In genomic region chr10:60731134-60731883, GRCh38 we compare ENCODE assay signal across 9 cellular contexts. TPM values are rescaled to one million over a fixed set of nuclear protein-coding genes. Genes with fewer than 3 reads are reported as not detected.
DNase-seq lines count a peak whose midpoint lies in the region; ATAC-seq, FAIRE-seq and TF ChIP-seq lines count a peak whose summit lies in the region.
"Had no signal": no experiment of that assay in that cellular context is flagged by ENCODE, and none has a peak within 500 bp of the region (broad histone marks: within the 10 kb centered on the region; RNA-seq: fewer than 3 reads in every experiment).

No MANE protein-coding gene starts in this region.

- peaks cover 11 to 24% of the 10 kb centered on the region in 2 donors for H3K4me1 Mint-ChIP-seq in stimulated activated naive B cell treated with anti-CD40 and anti-IgM and Interleukin-4, amounts not matched to agents 10 μg/mL and 1 μg/mL and 100 μg/mL, for 72 hours

- peak; percentile 85 for ATAC-seq in GM21515 (IDR thresholded peaks at IDR 0.05; ENCODE audit: unreplicated experiment)
- peak; percentile 66 to 70 for ATAC-seq in stimulated activated naive B cell treated with anti-CD40 and anti-IgM and Interleukin-4, amounts not matched to agents 10 μg/mL and 1 μg/mL and 100 μg/mL, for 72 hours (replicated peaks)

- DNase-seq in GM12864 (ENCODE audit: low read depth) (peak; percentile 15), HT-29 (ENCODE audit: low spot score) (peak; percentile 35), bronchial epithelial cell (ENCODE audit: low read depth) (peak; percentile 40), SKM-1 (lab: John Stamatoyannopoulos, UW; ENCODE audit: unreplicated experiment) (no peak), DMS53 (lab: John Stamatoyannopoulos, UW) (no peak), H54 (ENCODE audit: insufficient read length, low spot score) (no peak)
- DNase-seq in stimulated activated naive B cell treated with anti-CD40 and anti-IgM and Interleukin-4, amounts not matched to agents 10 μg/mL and 1 μg/mL and 100 μg/mL, for 72 hours: no peak

- no peak for TF ChIP-seq CTCF in GM12864 (IDR thresholded peaks at IDR 0.05; ENCODE audit: low read depth, low read length, missing control alignments)
- no peak for TF ChIP-seq CTCF in bronchial epithelial cell (IDR thresholded peaks at IDR 0.05; ENCODE audit: insufficient read depth, low read length, severe bottlenecking)

- no peaks in the 10 kb centered on the region for H3K36me3 Mint-ChIP-seq in stimulated activated naive B cell treated with anti-CD40 and anti-IgM and Interleukin-4, amounts not matched to agents 10 μg/mL and 1 μg/mL and 100 μg/mL, for 72 hours

- no peaks in the 10 kb centered on the region for H3K27me3 Mint-ChIP-seq in stimulated activated naive B cell treated with anti-CD40 and anti-IgM and Interleukin-4, amounts not matched to agents 10 μg/mL and 1 μg/mL and 100 μg/mL, for 72 hours

- H3K36me3 ChIP-seq in bronchial epithelial cell (ENCODE audit: control insufficient read depth, insufficient read depth, low read length): no peaks in the 10 kb centered on the region

- FAIRE-seq in bronchial epithelial cell (lab: Jason Lieb, UNC): no peak
- FAIRE-seq in H54 (lab: Jason Lieb, UNC): no peak
- FAIRE-seq: colon had no signal

- no peaks in the 10 kb centered on the region for H3K9me3 Mint-ChIP-seq in stimulated activated naive B cell treated with anti-CD40 and anti-IgM and Interleukin-4, amounts not matched to agents 10 μg/mL and 1 μg/mL and 100 μg/mL, for 72 hours

- peak overlapping the region; percentile 83 to 84 for H3K4me3 Mint-ChIP-seq in stimulated activated naive B cell treated with anti-CD40 and anti-IgM and Interleukin-4, amounts not matched to agents 10 μg/mL and 1 μg/mL and 100 μg/mL, for 72 hours

- TF ChIP-seq POLR2A in H54 (IDR thresholded peaks at IDR 0.05; ENCODE audit: low read depth, low read length): no peak

- no peak overlapping the region; the same call in 1 of the 2 replicates for H3K4me3 ChIP-seq in GM12864 (ENCODE audit: low read depth, low read length)
- peak overlapping the region; percentile 79 for H3K4me3 ChIP-seq in bronchial epithelial cell (ENCODE audit: low read depth, low read length)

- H3K27me3 ChIP-seq in bronchial epithelial cell (ENCODE audit: control insufficient read depth, insufficient read depth, low read length): no peaks in the 10 kb centered on the region

- H3K27ac Mint-ChIP-seq in stimulated activated naive B cell treated with anti-CD40 and anti-IgM and Interleukin-4, amounts not matched to agents 10 μg/mL and 1 μg/mL and 100 μg/mL, for 72 hours: peak overlapping the region; percentile 44

RNA-seq across cellular contexts. Expression of gene CDK1, which starts 47.0 kb away (rescaled TPM):
- total RNA-seq in HT-29 (2014; rRNA removed; shearing (Covaris generic)): 36.2 and 46.5 TPM in 2 replicates
- 0.64 and 0.79 TPM in 2 replicates for total RNA-seq in bronchial epithelial cell

Comparison
In these comparisons a context has a peak if more than half of its experiments do, and no peak if none do; other contexts are left out.
1. DNase-seq: peak in GM12864 (single experiment), HT-29 (single experiment) and bronchial epithelial cell (single experiment); none in stimulated activated naive B cell treated with anti-CD40 and anti-IgM and Interleukin-4, amounts not matched to agents 10 μg/mL and 1 μg/mL and 100 μg/mL, for 72 hours (single experiment), SKM-1 (single experiment), DMS53 (single experiment) and H54 (single experiment).
2. RNA of gene CDK1, which starts 47.0 kb away (total RNA-seq): 36.2 to 46.5 TPM in HT-29; 0.64 to 0.79 TPM in bronchial epithelial cell; every median in the first group is over 10 times any median in the second.